8 cellular contexts compared by ENCODE assay signal in the genomic region with DNA sequence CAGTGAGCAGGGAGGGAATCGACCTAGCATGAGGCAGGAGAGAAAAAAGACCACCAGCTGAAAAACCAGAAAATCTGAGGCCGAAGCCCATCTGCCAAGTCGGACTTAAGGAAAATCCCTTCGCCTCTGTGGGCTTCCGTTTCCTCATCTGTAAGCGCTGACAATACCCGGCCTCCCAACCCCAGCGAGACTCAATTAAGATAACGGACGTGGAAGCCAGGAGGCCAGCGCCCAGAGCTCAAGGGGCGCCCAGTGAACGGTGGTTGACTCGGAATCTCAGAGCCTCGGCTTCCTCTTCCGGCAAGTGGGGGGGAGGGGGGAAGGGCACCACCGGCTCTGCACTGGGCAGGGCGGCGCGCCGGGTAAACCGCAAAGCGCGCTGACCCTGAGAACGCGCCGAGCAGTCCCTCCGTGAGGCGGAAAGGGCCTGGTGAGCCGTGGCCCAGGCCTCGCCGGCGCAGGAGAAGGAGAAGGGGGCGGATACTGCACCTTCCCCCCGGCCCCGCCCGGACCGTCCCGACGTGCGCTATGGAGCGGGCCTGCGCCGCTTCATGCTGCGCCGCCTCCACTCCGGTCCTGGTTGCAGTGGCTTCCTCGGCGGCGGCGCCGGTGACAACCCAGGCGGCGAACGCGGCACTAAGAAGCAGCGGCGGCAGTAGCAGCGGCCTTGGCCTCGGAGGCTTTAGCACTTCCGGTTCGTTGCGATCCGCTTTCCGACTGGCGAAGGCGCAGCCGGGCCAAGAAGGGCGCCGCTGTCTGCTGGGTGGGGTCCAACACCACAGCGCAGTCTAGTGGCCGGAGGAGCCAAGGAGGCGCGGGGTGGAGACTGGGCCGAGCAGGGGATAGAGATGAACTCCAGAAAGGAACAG. TPM values are rescaled to one million over a fixed set of nuclear protein-coding genes. Genes with fewer than 3 reads are reported as not detected.
DNase-seq lines count a peak whose midpoint lies in the region; TF ChIP-seq lines count a peak whose summit lies in the region.

Gene DPP8, minus strand, starts transcription at position 693 of the 869 bp plus-strand sequence. CDS start 5,136 bp downstream, outside the sequence.

- H3K4me3 ChIP-seq in fibroblast of the aortic adventitia (ENCODE audit: low read depth, low read length) (peak within 1 kb of the TSS; percentile 80), stomach (peak within 1 kb of the TSS; percentile 95 to 100 (median 98))

- WGBS in stomach, 5 donors: 0 to 1% (median 1%) methylated on average over 34 to 75 of the region's 75 CpGs

- peak; percentile 94 for TF ChIP-seq CTCF in fibroblast of the aortic adventitia (IDR thresholded peaks at IDR 0.05; ENCODE audit: insufficient read depth, low read length)
- TF ChIP-seq CTCF in nephron progenitor cell (IDR thresholded peaks at IDR 0.05): peak; percentile 84
- TF ChIP-seq CTCF in stomach (IDR thresholded peaks at IDR 0.05): peak in 5 of 7 experiments; percentile 2 to 85 (median 81)

- peak; percentile 85 for TF ChIP-seq POLR2A in Raji (IDR thresholded peaks at IDR 0.05; ENCODE audit: insufficient read depth, low read depth, low read length)
- TF ChIP-seq POLR2A in stomach (IDR thresholded peaks at IDR 0.05): no peak

- peaks cover 32% of the 10 kb centered on the region for H3K4me1 Mint-ChIP-seq in nephron progenitor cell

- H3K4me3 Mint-ChIP-seq in nephron progenitor cell: peak within 1 kb of the TSS; percentile 99

- peak; percentile 94 for DNase-seq in ELR (ENCODE audit: low read depth)
- DNase-seq in H4 (ENCODE audit: low spot score): peak; percentile 92
- DNase-seq in LoVo (ENCODE audit: low spot score): peak; percentile 96
- DNase-seq in activated effector memory CD4-positive, alpha-beta T cell treated with Interleukin-2 at 50 U/mL for 16 hours: peak; percentile 95
- DNase-seq in fibroblast of the aortic adventitia (ENCODE audit: low read depth): peak; percentile 93
- peak; percentile 95 for DNase-seq in nephron progenitor cell
- peak; percentile 94 for DNase-seq in stomach

- intact Hi-C loops in stomach (cut with DNase I; ENCODE audit: low total_unique reads): no loop called here

- H3K27ac Mint-ChIP-seq in nephron progenitor cell: peak within 1 kb of the TSS; percentile 98

- H3K27ac ChIP-seq in stomach: peak within 1 kb of the TSS; percentile 85 to 95 (median 92)

- peaks cover 5% of the 10 kb centered on the region for H3K27me3 Mint-ChIP-seq in nephron progenitor cell (ENCODE audit: low read depth, poor library complexity)

- H3K27me3 ChIP-seq in stomach: no peaks in the 10 kb centered on the region

- H3K9me3 ChIP-seq in stomach: no peaks in the 10 kb centered on the region

- peaks cover 0 to 15% (median 10%) of the 10 kb centered on the region in 4 donors for H3K36me3 ChIP-seq in stomach

- H3K9me3 Mint-ChIP-seq in nephron progenitor cell: no peaks in the 10 kb centered on the region

- peaks cover 16 to 52% (median 41%) of the 10 kb centered on the region in 4 donors for H3K4me1 ChIP-seq in stomach

- H3K36me3 Mint-ChIP-seq in nephron progenitor cell (ENCODE audit: low read depth): peaks cover 6% of the 10 kb centered on the region

- no peak for TF ChIP-seq EP300 in stomach (IDR thresholded peaks at IDR 0.05)

RNA-seq across cellular contexts. Expression of gene DPP8, which starts in this region (rescaled TPM):
- total RNA-seq in H4 (2014; rRNA removed; shearing (Covaris generic)): 10.7 and 16.8 TPM in 2 replicates
- total RNA-seq in fibroblast of the aortic adventitia (ENCODE audit: low replicate concordance) (45.2 and 46.5 TPM in 2 replicates), stomach (10 to 100 TPM in 4 of 5 donors, 1 to 10 TPM in 1; 8.8 to 89.0 (median 40.6) TPM)
- polyA plus RNA-seq in stomach: 10 to 100 TPM in 2 of 3 donors, 1 to 10 TPM in 1; 4.5 to 17.7 (median 10.5) TPM

Comparison
In these comparisons a context has a peak if more than half of its experiments do, and no peak if none do; other contexts are left out.
1. Peak in every context shown above with its lines: DNase-seq, H3K4me3 ChIP-seq and H3K27ac ChIP-seq.